ENCODE assay signal across 17 cellular contexts in the genomic region with DNA sequence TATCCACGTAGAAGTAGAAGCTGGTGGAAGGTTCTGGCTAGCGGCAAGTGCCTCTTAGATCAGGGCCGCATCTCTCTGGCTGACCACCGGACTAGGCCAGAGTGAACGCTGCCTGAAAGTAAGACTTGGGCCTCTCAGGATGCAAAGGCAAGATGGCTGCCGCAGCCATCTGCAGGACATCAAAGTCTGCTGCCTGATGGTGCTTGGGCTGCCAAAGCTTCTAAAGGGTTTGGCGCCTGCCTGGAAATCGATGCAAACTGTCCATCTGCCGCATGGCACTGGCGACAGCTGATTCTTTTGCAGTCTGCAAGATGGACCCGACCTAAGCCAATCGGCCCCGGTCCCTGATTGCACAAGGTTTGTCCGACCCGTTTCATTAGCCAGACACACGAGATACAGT.
"Had no signal": no experiment of that assay in that cellular context is flagged by ENCODE, and none has a peak within 500 bp of the region (broad histone marks: within the 10 kb centered on the region; RNA-seq: fewer than 3 reads in every experiment).

No MANE protein-coding gene starts in this region.

- H3K4me3 Mint-ChIP-seq: naive thymus-derived CD8-positive, alpha-beta T cell; nephron progenitor cell; stimulated activated effector memory CD8-positive, alpha-beta T cell treated with anti-CD3 and anti-CD28 coated beads, Interleukin-12 subunit alpha, Interleukin-12 subunit beta, amount 100 ng/mL, for 72 hours had no signal

- H3K9me3 ChIP-seq: left lung, ovary, psoas muscle, sigmoid colon, thoracic aorta, tibial nerve, upper lobe of left lung had no signal

- H3K9me3 Mint-ChIP-seq: naive thymus-derived CD8-positive, alpha-beta T cell; nephron progenitor cell; stimulated activated effector memory CD8-positive, alpha-beta T cell treated with anti-CD3 and anti-CD28 coated beads, Interleukin-12 subunit alpha, Interleukin-12 subunit beta, amount 100 ng/mL, for 72 hours had no signal

- H3K27me3 ChIP-seq: ovary, sigmoid colon, tibial nerve, upper lobe of left lung had no signal

- H3K27ac ChIP-seq: left lung, ovary, psoas muscle, sigmoid colon, thoracic aorta, tibial nerve, upper lobe of left lung had no signal

- H3K4me3 ChIP-seq: left lung, ovary, psoas muscle, sigmoid colon, thoracic aorta, tibial nerve, upper lobe of left lung had no signal

- H3K27me3 Mint-ChIP-seq: naive thymus-derived CD8-positive, alpha-beta T cell had no signal

- H3K36me3 Mint-ChIP-seq: naive thymus-derived CD8-positive, alpha-beta T cell; stimulated activated effector memory CD8-positive, alpha-beta T cell treated with anti-CD3 and anti-CD28 coated beads, Interleukin-12 subunit alpha, Interleukin-12 subunit beta, amount 100 ng/mL, for 72 hours had no signal

- H3K4me1 ChIP-seq: left lung, psoas muscle, tibial nerve, upper lobe of left lung had no signal

- H3K27ac Mint-ChIP-seq: naive thymus-derived CD8-positive, alpha-beta T cell; stimulated activated effector memory CD8-positive, alpha-beta T cell treated with anti-CD3 and anti-CD28 coated beads, Interleukin-12 subunit alpha, Interleukin-12 subunit beta, amount 100 ng/mL, for 72 hours had no signal

- H3K36me3 ChIP-seq: left lung, ovary, sigmoid colon, thoracic aorta, tibial nerve, upper lobe of left lung had no signal

- ATAC-seq: left lung; naive thymus-derived CD8-positive, alpha-beta T cell; psoas muscle; right cardiac atrium; stimulated activated effector memory CD8-positive, alpha-beta T cell treated with anti-CD3 and anti-CD28 coated beads, Interleukin-12 subunit alpha, Interleukin-12 subunit beta, amount 100 ng/mL, for 72 hours; stimulated activated naive CD8-positive, alpha-beta T cell treated with anti-CD3 and anti-CD28 coated beads, Interleukin-15, Interleukin-2, amounts not matched to agents 100 U/mL and 50 U/mL, for 24 hours had no signal

- DNase-seq: cortex of kidney; left cardiac atrium; naive thymus-derived CD8-positive, alpha-beta T cell; nephron progenitor cell; occipital lobe; ovary; psoas muscle; right cardiac atrium; sigmoid colon; stimulated activated CD4-positive, alpha-beta T cell treated with anti-CD3 and anti-CD28 coated beads, Interleukin-2, amount 100 ng/mL, for 24 hours; stimulated activated CD4-positive, alpha-beta T cell treated with anti-CD3 and anti-CD28 coated beads, Interleukin-4, amount 100 ng/mL, for 24 hours; stimulated activated naive CD8-positive, alpha-beta T cell treated with anti-CD3 and anti-CD28 coated beads, Interleukin-15, Interleukin-2, amounts not matched to agents 100 U/mL and 50 U/mL, for 24 hours; upper lobe of left lung had no signal

- H3K4me1 Mint-ChIP-seq: nephron progenitor cell; stimulated activated effector memory CD8-positive, alpha-beta T cell treated with anti-CD3 and anti-CD28 coated beads, Interleukin-12 subunit alpha, Interleukin-12 subunit beta, amount 100 ng/mL, for 72 hours had no signal
